In the genomic region with DNA sequence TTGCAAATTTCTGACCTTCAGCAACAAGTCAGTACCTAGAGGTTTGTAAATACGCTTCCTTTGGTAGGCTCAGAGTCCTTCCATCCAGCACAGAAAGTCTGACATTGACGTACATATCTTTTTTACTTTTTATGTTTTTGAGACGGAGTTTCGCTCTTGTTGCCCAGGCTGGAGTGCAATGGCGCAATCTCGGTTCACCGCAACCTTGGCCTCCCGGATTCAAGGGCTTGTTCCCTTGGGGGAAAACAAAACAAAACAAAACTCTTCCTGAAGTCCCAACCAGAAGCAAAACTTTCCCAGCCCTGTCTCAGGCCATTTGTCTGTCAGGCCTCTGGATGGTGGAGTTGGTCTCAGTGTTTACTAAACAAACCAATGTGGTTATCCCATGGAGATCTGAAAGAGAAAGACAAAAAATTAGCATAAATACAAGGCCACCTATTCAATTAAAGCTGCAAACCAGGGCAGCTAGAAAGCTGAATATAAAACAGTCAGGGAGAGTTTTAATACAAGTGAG, we compare ENCODE assay signal across 12 cellular contexts. TPM values are rescaled to one million over a fixed set of nuclear protein-coding genes. Genes with fewer than 3 reads are reported as not detected.
DNase-seq lines count a peak whose midpoint lies in the region; ATAC-seq and TF ChIP-seq lines count a peak whose summit lies in the region.
"Had no signal": no experiment of that assay in that cellular context is flagged by ENCODE, and none has a peak within 500 bp of the region (broad histone marks: within the 10 kb centered on the region; RNA-seq: fewer than 3 reads in every experiment).

No MANE protein-coding gene starts in this region.

- no peaks in the 10 kb centered on the region for H3K36me3 ChIP-seq in endodermal cell (ENCODE audit: control insufficient read depth, insufficient read depth, low read length)
- H3K36me3 ChIP-seq in liver (ENCODE audit: control insufficient read depth in 4 of 4, insufficient read depth in 3 of 4, low read depth in 1 of 4, low read length in 3 of 4): no peaks in the 10 kb centered on the region

- H3K27me3 ChIP-seq in endodermal cell (ENCODE audit: control insufficient read depth, insufficient read depth, low read length, poor library complexity, severe bottlenecking) (no peaks in the 10 kb centered on the region), liver (ENCODE audit: control insufficient read depth in 4 of 4, insufficient read depth in 4 of 4, low read length in 3 of 4) (no peaks in the 10 kb centered on the region)

- H3K4me3 ChIP-seq in endodermal cell (ENCODE audit: low read length) (peak overlapping the region; percentile 67), liver (ENCODE audit: low read depth in 1 of 3, low read length in 3 of 3) (no peak overlapping the region)

- peaks cover 37% of the 10 kb centered on the region for H3K9me3 ChIP-seq in endodermal cell (ENCODE audit: control insufficient read depth, low read length)
- no peaks in the 10 kb centered on the region for H3K9me3 ChIP-seq in liver (ENCODE audit: control insufficient read depth in 4 of 4, low read length in 3 of 4)

- peaks cover 42% of the 10 kb centered on the region for H3K9me3 Mint-ChIP-seq in endodermal cell
- H3K9me3 Mint-ChIP-seq: CD4-positive, alpha-beta T cell had no signal

- H3K4me1 ChIP-seq in endodermal cell (ENCODE audit: control insufficient read depth, insufficient read depth, low read length): no peaks in the 10 kb centered on the region
- peaks cover 18 to 47% (median 35%) of the 10 kb centered on the region in 4 donors for H3K4me1 ChIP-seq in liver (ENCODE audit: control insufficient read depth in 4 of 4, insufficient read depth in 4 of 4, low read length in 3 of 4)

- no peak overlapping the region for H3K27ac Mint-ChIP-seq in endodermal cell
- H3K27ac Mint-ChIP-seq: CD4-positive, alpha-beta T cell had no signal

- 91 to 97% methylated on average over 8 of the region's 8 CpGs for WGBS in endodermal cell (ENCODE audit: insufficient coverage in 1 of 2, insufficient read length in 1 of 2), 2 experiments
- WGBS in liver: 34% methylated on average over 8 of the region's 8 CpGs

- H3K4me1 Mint-ChIP-seq in endodermal cell: peaks cover 22% of the 10 kb centered on the region

- no peak overlapping the region for H3K4me3 Mint-ChIP-seq in endodermal cell
- H3K4me3 Mint-ChIP-seq: CD4-positive, alpha-beta T cell had no signal

- peak; percentile 60 for DNase-seq in NOMO-1 treated with DMSO at 0.1 percent for 48 hours (lab: John Stamatoyannopoulos, UW; ENCODE audit: unreplicated experiment)
- no peak for DNase-seq in endodermal cell
- no peak for DNase-seq in NCI-H1105 treated with DMSO at 0.1 percent for 48 hours (lab: John Stamatoyannopoulos, UW)
- no peak for DNase-seq in NCI-H69 (lab: John Stamatoyannopoulos, UW)
- no peak for DNase-seq in NCI-H1417 treated with DMSO at 0.1 percent for 48 hours (lab: John Stamatoyannopoulos, UW)
- DNase-seq: CD4-positive, alpha-beta T cell; glutamatergic neuron; NCI-H187; PC-3 had no signal

- no peak for TF ChIP-seq CTCF in endodermal cell (conservative IDR thresholded peaks at IDR 0.05)
- no peak for TF ChIP-seq CTCF in liver (IDR thresholded peaks at IDR 0.05; ENCODE audit: low read depth, low read length, missing input control)

- H3K27ac ChIP-seq in endodermal cell (ENCODE audit: low read depth, low read length) (no peak overlapping the region), liver (ENCODE audit: low read depth in 1 of 2, low read length in 2 of 2) (peak overlapping the region; percentile 80 to 85), temporal lobe (ENCODE audit: low read depth, low read length) (peak overlapping the region; percentile 74)

- TF ChIP-seq RAD21 in liver (IDR thresholded peaks at IDR 0.05): no peak

- no peak for ATAC-seq in GM21515 (IDR thresholded peaks at IDR 0.05; ENCODE audit: unreplicated experiment)
- ATAC-seq: PC-3 had no signal

- H3K9ac ChIP-seq in endodermal cell (ENCODE audit: extremely low read depth, low read length, poor library complexity, severe bottlenecking) (no peak overlapping the region), liver (ENCODE audit: low read depth in 1 of 2, low read length in 2 of 2) (no peak overlapping the region)

- no peaks in the 10 kb centered on the region for H3K27me3 Mint-ChIP-seq in endodermal cell (ENCODE audit: insufficient read depth)
- H3K27me3 Mint-ChIP-seq: CD4-positive, alpha-beta T cell had no signal

- H3K36me3 Mint-ChIP-seq in endodermal cell (ENCODE audit: low read depth): peaks cover 12% of the 10 kb centered on the region

TF ChIP-seq in liver, 16 proteins besides CTCF, POLR2A, EP300 and RAD21:
- TF ChIP-seq MAX (IDR thresholded peaks at IDR 0.05) (no peak), GABPA (IDR thresholded peaks at IDR 0.05 in 1 of 2, conservative IDR thresholded peaks at IDR 0.05 in 1 of 2) (no peak), EGR1 (IDR thresholded peaks at IDR 0.05; ENCODE audit: low read depth in 2 of 2) (no peak), RXRA (IDR thresholded peaks at IDR 0.05) (peak in 1 of 2 donors; percentile 27), YY1 (IDR thresholded peaks at IDR 0.05) (peak; percentile 11), FOXA1 (IDR thresholded peaks at IDR 0.05) (no peak), HNF4A (conservative IDR thresholded peaks at IDR 0.05) (peak; percentile 54 to 61), REST (IDR thresholded peaks at IDR 0.05) (no peak), NR2F2 (IDR thresholded peaks at IDR 0.05) (no peak), TAF1 (conservative IDR thresholded peaks at IDR 0.05) (no peak), SP1 (IDR thresholded peaks at IDR 0.05) (no peak), HNF4G (IDR thresholded peaks at IDR 0.05) (no peak), FOXA2 (IDR thresholded peaks at IDR 0.05) (peak; percentile 22), JUND (IDR thresholded peaks at IDR 0.05) (no peak)
- TF ChIP-seq, protein P1, sequence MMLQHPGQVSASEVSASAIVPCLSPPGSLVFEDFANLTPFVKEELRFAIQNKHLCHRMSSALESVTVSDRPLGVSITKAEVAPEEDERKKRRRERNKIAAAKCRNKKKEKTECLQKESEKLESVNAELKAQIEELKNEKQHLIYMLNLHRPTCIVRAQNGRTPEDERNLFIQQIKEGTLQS (IDR thresholded peaks at IDR 0.05): no peak
- TF ChIP-seq, protein P2, sequence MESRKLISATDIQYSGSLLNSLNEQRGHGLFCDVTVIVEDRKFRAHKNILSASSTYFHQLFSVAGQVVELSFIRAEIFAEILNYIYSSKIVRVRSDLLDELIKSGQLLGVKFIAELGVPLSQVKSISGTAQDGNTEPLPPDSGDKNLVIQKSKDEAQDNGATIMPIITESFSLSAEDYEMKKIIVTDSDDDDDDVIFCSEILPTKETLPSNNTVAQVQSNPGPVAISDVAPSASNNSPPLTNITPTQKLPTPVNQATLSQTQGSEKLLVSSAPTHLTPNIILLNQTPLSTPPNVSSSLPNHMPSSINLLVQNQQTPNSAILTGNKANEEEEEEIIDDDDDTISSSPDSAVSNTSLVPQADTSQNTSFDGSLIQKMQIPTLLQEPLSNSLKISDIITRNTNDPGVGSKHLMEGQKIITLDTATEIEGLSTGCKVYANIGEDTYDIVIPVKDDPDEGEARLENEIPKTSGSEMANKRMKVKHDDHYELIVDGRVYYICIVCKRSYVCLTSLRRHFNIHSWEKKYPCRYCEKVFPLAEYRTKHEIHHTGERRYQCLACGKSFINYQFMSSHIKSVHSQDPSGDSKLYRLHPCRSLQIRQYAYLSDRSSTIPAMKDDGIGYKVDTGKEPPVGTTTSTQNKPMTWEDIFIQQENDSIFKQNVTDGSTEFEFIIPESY (IDR thresholded peaks at IDR 0.05): no peak

RNA-seq across cellular contexts. Expression of gene ATL2, which starts 29.6 kb away (rescaled TPM):
- total RNA-seq in endodermal cell (100 to 1,000 TPM; 125 to 139 TPM), liver (100 to 1,000 TPM in 1 of 2 donors, 10 to 100 TPM in 1; 66.4 to 163 TPM), temporal lobe (109 TPM)
- 90.9 TPM for polyA plus RNA-seq in endodermal cell (2013, experiment 1 of 2)
- polyA plus RNA-seq in endodermal cell (2013, experiment 2 of 2): 94.2 TPM
- 10 to 100 TPM; 21.0 to 25.1 TPM for polyA plus RNA-seq in liver
